In genomic region chr11:130213979-130214281, GRCh38 we compare ENCODE assay signal across 16 cellular contexts. TPM values are rescaled to one million over a fixed set of nuclear protein-coding genes. Genes with fewer than 3 reads are reported as not detected.
"Had no signal": no experiment of that assay in that cellular context is flagged by ENCODE, and none has a peak within 500 bp of the region (broad histone marks: within the 10 kb centered on the region; RNA-seq: fewer than 3 reads in every experiment).

No MANE protein-coding gene starts in this region.

- H2AFZ ChIP-seq: hepatocyte had no signal

- H3K27me3 ChIP-seq: hepatocyte, suprapubic skin had no signal

- H3K4me3 Mint-ChIP-seq: activated CD4-positive, alpha-beta T cell treated with anti-CD3 and anti-CD28 coated beads for 36 hours; activated CD8-positive, alpha-beta T cell treated with anti-CD3 and anti-CD28 coated beads, Interleukin-2, amount 10 ng/mL, durations not matched to agents 7 days and 5 days; activated naive CD4-positive, alpha-beta T cell treated with anti-CD3 and anti-CD28 coated beads, Interleukin-2, amount 50 U/mL, for 24 hours; activated T-helper 17 cell treated with anti-CD3 and anti-CD28 coated beads, Interleukin-2, amount 50 U/mL, for 72 hours; naive thymus-derived CD4-positive, alpha-beta T cell had no signal

- H3K9me3 ChIP-seq: psoas muscle, suprapubic skin had no signal

- H3K36me3 Mint-ChIP-seq: activated naive CD4-positive, alpha-beta T cell treated with anti-CD3 and anti-CD28 coated beads, Interleukin-2, amount 50 U/mL, for 24 hours; naive thymus-derived CD4-positive, alpha-beta T cell had no signal

- H3K9me3 Mint-ChIP-seq: activated naive CD4-positive, alpha-beta T cell treated with anti-CD3 and anti-CD28 coated beads, Interleukin-2, amount 50 U/mL, for 24 hours; activated T-helper 17 cell treated with anti-CD3 and anti-CD28 coated beads, Interleukin-2, amount 50 U/mL, for 72 hours had no signal

- DNase-seq: activated CD4-positive, alpha-beta T cell treated with anti-CD3 and anti-CD28 coated beads for 36 hours; central memory CD4-positive, alpha-beta T cell; cortex of kidney; effector CD8-positive, alpha-beta T cell; psoas muscle; stimulated activated CD4-positive, alpha-beta T cell treated with anti-CD3 and anti-CD28 coated beads, Interleukin-12 subunit alpha, Interleukin-12 subunit beta, amount 100 ng/mL, for 4 hours; stimulated activated naive CD4-positive, alpha-beta T cell treated with Interleukin-2 at 50 U/mL for 16 hours; SW 1271 had no signal

- H3K27ac ChIP-seq: hepatocyte, psoas muscle, suprapubic skin had no signal

- H3K27me3 Mint-ChIP-seq: activated naive CD4-positive, alpha-beta T cell treated with anti-CD3 and anti-CD28 coated beads, Interleukin-2, amount 50 U/mL, for 24 hours had no signal

- H3K4me1 Mint-ChIP-seq: activated CD4-positive, alpha-beta T cell treated with anti-CD3 and anti-CD28 coated beads for 36 hours; activated naive CD4-positive, alpha-beta T cell treated with anti-CD3 and anti-CD28 coated beads, Interleukin-2, amount 50 U/mL, for 24 hours; activated T-helper 17 cell treated with anti-CD3 and anti-CD28 coated beads, Interleukin-2, amount 50 U/mL, for 72 hours had no signal

- H3K4me1 ChIP-seq: psoas muscle had no signal

- FAIRE-seq: frontal cortex had no signal

- H3K79me2 ChIP-seq: hepatocyte had no signal

- H3K27ac Mint-ChIP-seq: activated CD4-positive, alpha-beta T cell treated with anti-CD3 and anti-CD28 coated beads for 36 hours; activated CD8-positive, alpha-beta T cell treated with anti-CD3 and anti-CD28 coated beads, Interleukin-2, amount 10 ng/mL, durations not matched to agents 7 days and 5 days; activated naive CD4-positive, alpha-beta T cell treated with anti-CD3 and anti-CD28 coated beads, Interleukin-2, amount 50 U/mL, for 24 hours; activated T-helper 17 cell treated with anti-CD3 and anti-CD28 coated beads, Interleukin-2, amount 50 U/mL, for 72 hours; naive thymus-derived CD4-positive, alpha-beta T cell had no signal

- H3K4me3 ChIP-seq: hepatocyte, suprapubic skin had no signal

RNA-seq across cellular contexts. Expression of gene ST14, which starts 54.3 kb away (rescaled TPM):
- total RNA-seq: activated CD4-positive, alpha-beta T cell treated with anti-CD3 and anti-CD28 coated beads for 36 hours; activated CD8-positive, alpha-beta T cell treated with anti-CD3 and anti-CD28 coated beads, Interleukin-2, amount 10 ng/mL, durations not matched to agents 7 days and 5 days; frontal cortex had no signal
- polyA plus RNA-seq: fibroblast of lung had no signal
